3 cellular contexts compared by ENCODE assay signal in the genomic region with DNA sequence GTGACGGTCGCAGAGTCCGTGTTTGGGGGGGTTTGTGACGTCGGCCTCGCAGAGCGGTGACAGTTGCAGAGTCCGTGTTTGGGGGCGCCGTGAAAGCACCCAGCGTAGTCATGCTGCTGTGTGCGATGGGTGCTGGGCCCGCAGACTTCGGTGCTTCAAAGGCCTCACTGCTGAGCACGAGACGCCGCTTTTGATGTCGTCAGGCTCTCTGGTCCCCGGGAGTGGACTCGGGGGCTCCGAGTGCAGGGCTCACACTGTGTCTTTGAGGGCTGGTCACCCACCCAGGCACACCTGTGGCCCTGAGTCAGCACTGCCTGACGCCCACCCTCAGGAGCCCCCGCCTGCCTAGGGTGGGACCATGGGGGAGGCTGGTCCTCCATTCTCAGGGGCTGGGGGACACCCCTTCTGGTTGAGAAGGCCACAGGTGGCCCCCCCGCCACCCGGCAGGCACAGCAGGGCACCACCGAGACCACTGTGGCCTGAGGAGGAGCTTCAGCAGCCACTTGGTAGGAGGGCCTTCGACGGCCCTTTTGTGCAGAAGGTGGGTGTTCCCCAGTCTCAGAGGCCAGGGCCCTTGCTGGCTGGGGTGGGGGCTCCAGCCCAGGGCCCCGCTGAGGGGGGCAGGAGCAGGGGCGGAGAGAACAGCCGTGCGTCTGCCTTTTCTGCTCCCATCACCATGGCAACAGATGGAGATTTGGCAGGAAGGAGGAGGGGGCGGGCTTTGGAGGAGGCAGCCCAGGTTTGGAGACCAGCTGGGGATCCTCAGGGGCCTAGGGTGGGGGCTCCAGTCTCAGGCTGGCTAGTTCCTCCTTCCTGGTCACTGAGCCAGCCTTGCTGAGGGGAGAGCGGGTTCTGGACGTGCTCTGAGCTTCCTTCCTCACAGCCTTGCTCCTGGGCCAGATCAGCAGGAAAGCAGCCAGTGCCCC.
A peak's percentile ranks its signal among the peaks of the same experiment; 100 is the strongest.
TF ChIP-seq lines count a peak whose summit lies in the region.

No MANE protein-coding gene starts in this region.

TF ChIP-seq in SK-N-SH, 30 proteins besides CTCF, POLR2A, EP300 and RAD21:
- TF ChIP-seq GABPA (IDR thresholded peaks at IDR 0.05; ENCODE audit: low read depth): no peak
- TF ChIP-seq RFX5 (IDR thresholded peaks at IDR 0.05; ENCODE audit: low read length): peak; percentile 64; the same call in 1 of the 2 replicates
- no peak for TF ChIP-seq RXRA (IDR thresholded peaks at IDR 0.05; ENCODE audit: borderline replicate concordance, low read depth)
- TF ChIP-seq, protein P1, sequence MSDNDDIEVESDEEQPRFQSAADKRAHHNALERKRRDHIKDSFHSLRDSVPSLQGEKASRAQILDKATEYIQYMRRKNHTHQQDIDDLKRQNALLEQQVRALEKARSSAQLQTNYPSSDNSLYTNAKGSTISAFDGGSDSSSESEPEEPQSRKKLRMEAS (IDR thresholded peaks at IDR 0.05; ENCODE audit: low read depth): no peak

TF ChIP-seq in SK-N-SH treated with all-trans-retinoic acid at 6 μM for 48 hours, 23 proteins besides CTCF, POLR2A, EP300 and RAD21:
- no peak for TF ChIP-seq ZNF8 (CRISPR knock-in tag; IDR thresholded peaks at IDR 0.05)
- TF ChIP-seq ESRRG (CRISPR knock-in tag; IDR thresholded peaks at IDR 0.05): no peak
- TF ChIP-seq GLIS3 (CRISPR knock-in tag; IDR thresholded peaks at IDR 0.05): no peak
- no peak for TF ChIP-seq BACH2 (CRISPR knock-in tag; IDR thresholded peaks at IDR 0.05; ENCODE audit: borderline replicate concordance)
- no peak for TF ChIP-seq TCF4 (CRISPR knock-in tag; IDR thresholded peaks at IDR 0.05; ENCODE audit: borderline replicate concordance)
- TF ChIP-seq, protein P2, sequence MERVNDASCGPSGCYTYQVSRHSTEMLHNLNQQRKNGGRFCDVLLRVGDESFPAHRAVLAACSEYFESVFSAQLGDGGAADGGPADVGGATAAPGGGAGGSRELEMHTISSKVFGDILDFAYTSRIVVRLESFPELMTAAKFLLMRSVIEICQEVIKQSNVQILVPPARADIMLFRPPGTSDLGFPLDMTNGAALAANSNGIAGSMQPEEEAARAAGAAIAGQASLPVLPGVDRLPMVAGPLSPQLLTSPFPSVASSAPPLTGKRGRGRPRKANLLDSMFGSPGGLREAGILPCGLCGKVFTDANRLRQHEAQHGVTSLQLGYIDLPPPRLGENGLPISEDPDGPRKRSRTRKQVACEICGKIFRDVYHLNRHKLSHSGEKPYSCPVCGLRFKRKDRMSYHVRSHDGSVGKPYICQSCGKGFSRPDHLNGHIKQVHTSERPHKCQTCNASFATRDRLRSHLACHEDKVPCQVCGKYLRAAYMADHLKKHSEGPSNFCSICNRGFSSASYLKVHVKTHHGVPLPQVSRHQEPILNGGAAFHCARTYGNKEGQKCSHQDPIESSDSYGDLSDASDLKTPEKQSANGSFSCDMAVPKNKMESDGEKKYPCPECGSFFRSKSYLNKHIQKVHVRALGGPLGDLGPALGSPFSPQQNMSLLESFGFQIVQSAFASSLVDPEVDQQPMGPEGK (CRISPR knock-in tag; IDR thresholded peaks at IDR 0.05; ENCODE audit: borderline replicate concordance): no peak
- TF ChIP-seq, protein P3, sequence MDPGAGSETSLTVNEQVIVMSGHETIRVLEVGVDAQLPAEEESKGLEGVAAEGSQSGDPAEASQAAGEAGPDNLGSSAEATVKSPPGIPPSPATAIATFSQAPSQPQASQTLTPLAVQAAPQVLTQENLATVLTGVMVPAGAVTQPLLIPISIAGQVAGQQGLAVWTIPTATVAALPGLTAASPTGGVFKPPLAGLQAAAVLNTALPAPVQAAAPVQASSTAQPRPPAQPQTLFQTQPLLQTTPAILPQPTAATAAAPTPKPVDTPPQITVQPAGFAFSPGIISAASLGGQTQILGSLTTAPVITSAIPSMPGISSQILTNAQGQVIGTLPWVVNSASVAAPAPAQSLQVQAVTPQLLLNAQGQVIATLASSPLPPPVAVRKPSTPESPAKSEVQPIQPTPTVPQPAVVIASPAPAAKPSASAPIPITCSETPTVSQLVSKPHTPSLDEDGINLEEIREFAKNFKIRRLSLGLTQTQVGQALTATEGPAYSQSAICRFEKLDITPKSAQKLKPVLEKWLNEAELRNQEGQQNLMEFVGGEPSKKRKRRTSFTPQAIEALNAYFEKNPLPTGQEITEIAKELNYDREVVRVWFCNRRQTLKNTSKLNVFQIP (CRISPR knock-in tag; IDR thresholded peaks at IDR 0.05; ENCODE audit: borderline replicate concordance, low read depth): no peak
- TF ChIP-seq RARB (CRISPR knock-in tag; IDR thresholded peaks at IDR 0.05): no peak
- TF ChIP-seq ZNF565 (CRISPR knock-in tag; conservative IDR thresholded peaks at IDR 0.05; ENCODE audit: low read depth): no peak
- TF ChIP-seq ARNTL (CRISPR knock-in tag; IDR thresholded peaks at IDR 0.05; ENCODE audit: borderline replicate concordance, low read depth): no peak
- TF ChIP-seq TOX (CRISPR knock-in tag; IDR thresholded peaks at IDR 0.05; ENCODE audit: borderline replicate concordance): no peak
- no peak for TF ChIP-seq ZFP3 (CRISPR knock-in tag; IDR thresholded peaks at IDR 0.05)
- TF ChIP-seq, protein P4, sequence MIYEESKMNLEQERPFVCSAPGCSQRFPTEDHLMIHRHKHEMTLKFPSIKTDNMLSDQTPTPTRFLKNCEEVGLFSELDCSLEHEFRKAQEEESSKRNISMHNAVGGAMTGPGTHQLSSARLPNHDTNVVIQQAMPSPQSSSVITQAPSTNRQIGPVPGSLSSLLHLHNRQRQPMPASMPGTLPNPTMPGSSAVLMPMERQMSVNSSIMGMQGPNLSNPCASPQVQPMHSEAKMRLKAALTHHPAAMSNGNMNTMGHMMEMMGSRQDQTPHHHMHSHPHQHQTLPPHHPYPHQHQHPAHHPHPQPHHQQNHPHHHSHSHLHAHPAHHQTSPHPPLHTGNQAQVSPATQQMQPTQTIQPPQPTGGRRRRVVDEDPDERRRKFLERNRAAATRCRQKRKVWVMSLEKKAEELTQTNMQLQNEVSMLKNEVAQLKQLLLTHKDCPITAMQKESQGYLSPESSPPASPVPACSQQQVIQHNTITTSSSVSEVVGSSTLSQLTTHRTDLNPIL (CRISPR knock-in tag; IDR thresholded peaks at IDR 0.05; ENCODE audit: low read depth): no peak
- TF ChIP-seq ZNF70 (CRISPR knock-in tag; IDR thresholded peaks at IDR 0.05): no peak
- TF ChIP-seq, protein P5, sequence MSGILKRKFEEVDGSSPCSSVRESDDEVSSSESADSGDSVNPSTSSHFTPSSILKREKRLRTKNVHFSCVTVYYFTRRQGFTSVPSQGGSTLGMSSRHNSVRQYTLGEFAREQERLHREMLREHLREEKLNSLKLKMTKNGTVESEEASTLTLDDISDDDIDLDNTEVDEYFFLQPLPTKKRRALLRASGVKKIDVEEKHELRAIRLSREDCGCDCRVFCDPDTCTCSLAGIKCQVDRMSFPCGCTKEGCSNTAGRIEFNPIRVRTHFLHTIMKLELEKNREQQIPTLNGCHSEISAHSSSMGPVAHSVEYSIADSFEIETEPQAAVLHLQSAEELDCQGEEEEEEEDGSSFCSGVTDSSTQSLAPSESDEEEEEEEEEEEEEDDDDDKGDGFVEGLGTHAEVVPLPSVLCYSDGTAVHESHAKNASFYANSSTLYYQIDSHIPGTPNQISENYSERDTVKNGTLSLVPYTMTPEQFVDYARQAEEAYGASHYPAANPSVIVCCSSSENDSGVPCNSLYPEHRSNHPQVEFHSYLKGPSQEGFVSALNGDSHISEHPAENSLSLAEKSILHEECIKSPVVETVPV (CRISPR knock-in tag; IDR thresholded peaks at IDR 0.05): no peak

TF ChIP-seq in K562, 482 proteins besides CTCF, POLR2A, EP300 and RAD21:
- TF ChIP-seq ETV5 (CRISPR knock-in tag; IDR thresholded peaks at IDR 0.05; ENCODE audit: low read depth) (no peak), ZNF384 (IDR thresholded peaks at IDR 0.05; ENCODE audit: low read depth, low read length) (no peak), ILK (tag; IDR thresholded peaks at IDR 0.05; ENCODE audit: borderline replicate concordance, low read depth) (no peak), FOXK2 (conservative IDR thresholded peaks at IDR 0.05 in 1 of 2, IDR thresholded peaks at IDR 0.05 in 1 of 2; ENCODE audit: low read depth in 2 of 2) (no peak), ZNF583 (CRISPR knock-in tag; IDR thresholded peaks at IDR 0.05) (no peak), TSC22D4 (tag; IDR thresholded peaks at IDR 0.05) (no peak), HDGF (IDR thresholded peaks at IDR 0.05) (no peak), GATAD2A (IDR thresholded peaks at IDR 0.05) (no peak), RFX1 (IDR thresholded peaks at IDR 0.05) (peak; percentile 72), ZNF766 (CRISPR knock-in tag; conservative IDR thresholded peaks at IDR 0.05) (no peak), KDM5B (IDR thresholded peaks at IDR 0.05; ENCODE audit: insufficient replicate concordance, low read depth, low read length) (no peak), ELF1 (tag; IDR thresholded peaks at IDR 0.05) (no peak)
- TF ChIP-seq, protein P6, sequence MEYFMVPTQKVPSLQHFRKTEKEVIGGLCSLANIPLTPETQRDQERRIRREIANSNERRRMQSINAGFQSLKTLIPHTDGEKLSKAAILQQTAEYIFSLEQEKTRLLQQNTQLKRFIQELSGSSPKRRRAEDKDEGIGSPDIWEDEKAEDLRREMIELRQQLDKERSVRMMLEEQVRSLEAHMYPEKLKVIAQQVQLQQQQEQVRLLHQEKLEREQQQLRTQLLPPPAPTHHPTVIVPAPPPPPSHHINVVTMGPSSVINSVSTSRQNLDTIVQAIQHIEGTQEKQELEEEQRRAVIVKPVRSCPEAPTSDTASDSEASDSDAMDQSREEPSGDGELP (CRISPR knock-in tag; IDR thresholded peaks at IDR 0.05; ENCODE audit: borderline replicate concordance): peak; percentile 10; the same call in 1 of the 2 replicates
- TF ChIP-seq, protein P7, sequence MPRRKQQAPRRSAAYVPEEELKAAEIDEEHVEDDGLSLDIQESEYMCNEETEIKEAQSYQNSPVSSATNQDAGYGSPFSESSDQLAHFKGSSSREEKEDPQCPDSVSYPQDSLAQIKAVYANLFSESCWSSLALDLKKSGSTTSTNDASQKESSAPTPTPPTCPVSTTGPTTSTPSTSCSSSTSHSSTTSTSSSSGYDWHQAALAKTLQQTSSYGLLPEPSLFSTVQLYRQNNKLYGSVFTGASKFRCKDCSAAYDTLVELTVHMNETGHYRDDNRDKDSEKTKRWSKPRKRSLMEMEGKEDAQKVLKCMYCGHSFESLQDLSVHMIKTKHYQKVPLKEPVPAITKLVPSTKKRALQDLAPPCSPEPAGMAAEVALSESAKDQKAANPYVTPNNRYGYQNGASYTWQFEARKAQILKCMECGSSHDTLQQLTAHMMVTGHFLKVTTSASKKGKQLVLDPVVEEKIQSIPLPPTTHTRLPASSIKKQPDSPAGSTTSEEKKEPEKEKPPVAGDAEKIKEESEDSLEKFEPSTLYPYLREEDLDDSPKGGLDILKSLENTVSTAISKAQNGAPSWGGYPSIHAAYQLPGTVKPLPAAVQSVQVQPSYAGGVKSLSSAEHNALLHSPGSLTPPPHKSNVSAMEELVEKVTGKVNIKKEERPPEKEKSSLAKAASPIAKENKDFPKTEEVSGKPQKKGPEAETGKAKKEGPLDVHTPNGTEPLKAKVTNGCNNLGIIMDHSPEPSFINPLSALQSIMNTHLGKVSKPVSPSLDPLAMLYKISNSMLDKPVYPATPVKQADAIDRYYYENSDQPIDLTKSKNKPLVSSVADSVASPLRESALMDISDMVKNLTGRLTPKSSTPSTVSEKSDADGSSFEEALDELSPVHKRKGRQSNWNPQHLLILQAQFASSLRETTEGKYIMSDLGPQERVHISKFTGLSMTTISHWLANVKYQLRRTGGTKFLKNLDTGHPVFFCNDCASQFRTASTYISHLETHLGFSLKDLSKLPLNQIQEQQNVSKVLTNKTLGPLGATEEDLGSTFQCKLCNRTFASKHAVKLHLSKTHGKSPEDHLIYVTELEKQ (CRISPR knock-in tag; IDR thresholded peaks at IDR 0.05): no peak
- TF ChIP-seq, protein P8, sequence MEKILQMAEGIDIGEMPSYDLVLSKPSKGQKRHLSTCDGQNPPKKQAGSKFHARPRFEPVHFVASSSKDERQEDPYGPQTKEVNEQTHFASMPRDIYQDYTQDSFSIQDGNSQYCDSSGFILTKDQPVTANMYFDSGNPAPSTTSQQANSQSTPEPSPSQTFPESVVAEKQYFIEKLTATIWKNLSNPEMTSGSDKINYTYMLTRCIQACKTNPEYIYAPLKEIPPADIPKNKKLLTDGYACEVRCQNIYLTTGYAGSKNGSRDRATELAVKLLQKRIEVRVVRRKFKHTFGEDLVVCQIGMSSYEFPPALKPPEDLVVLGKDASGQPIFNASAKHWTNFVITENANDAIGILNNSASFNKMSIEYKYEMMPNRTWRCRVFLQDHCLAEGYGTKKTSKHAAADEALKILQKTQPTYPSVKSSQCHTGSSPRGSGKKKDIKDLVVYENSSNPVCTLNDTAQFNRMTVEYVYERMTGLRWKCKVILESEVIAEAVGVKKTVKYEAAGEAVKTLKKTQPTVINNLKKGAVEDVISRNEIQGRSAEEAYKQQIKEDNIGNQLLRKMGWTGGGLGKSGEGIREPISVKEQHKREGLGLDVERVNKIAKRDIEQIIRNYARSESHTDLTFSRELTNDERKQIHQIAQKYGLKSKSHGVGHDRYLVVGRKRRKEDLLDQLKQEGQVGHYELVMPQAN (IDR thresholded peaks at IDR 0.05; ENCODE audit: borderline replicate concordance): no peak
- TF ChIP-seq, protein P9, sequence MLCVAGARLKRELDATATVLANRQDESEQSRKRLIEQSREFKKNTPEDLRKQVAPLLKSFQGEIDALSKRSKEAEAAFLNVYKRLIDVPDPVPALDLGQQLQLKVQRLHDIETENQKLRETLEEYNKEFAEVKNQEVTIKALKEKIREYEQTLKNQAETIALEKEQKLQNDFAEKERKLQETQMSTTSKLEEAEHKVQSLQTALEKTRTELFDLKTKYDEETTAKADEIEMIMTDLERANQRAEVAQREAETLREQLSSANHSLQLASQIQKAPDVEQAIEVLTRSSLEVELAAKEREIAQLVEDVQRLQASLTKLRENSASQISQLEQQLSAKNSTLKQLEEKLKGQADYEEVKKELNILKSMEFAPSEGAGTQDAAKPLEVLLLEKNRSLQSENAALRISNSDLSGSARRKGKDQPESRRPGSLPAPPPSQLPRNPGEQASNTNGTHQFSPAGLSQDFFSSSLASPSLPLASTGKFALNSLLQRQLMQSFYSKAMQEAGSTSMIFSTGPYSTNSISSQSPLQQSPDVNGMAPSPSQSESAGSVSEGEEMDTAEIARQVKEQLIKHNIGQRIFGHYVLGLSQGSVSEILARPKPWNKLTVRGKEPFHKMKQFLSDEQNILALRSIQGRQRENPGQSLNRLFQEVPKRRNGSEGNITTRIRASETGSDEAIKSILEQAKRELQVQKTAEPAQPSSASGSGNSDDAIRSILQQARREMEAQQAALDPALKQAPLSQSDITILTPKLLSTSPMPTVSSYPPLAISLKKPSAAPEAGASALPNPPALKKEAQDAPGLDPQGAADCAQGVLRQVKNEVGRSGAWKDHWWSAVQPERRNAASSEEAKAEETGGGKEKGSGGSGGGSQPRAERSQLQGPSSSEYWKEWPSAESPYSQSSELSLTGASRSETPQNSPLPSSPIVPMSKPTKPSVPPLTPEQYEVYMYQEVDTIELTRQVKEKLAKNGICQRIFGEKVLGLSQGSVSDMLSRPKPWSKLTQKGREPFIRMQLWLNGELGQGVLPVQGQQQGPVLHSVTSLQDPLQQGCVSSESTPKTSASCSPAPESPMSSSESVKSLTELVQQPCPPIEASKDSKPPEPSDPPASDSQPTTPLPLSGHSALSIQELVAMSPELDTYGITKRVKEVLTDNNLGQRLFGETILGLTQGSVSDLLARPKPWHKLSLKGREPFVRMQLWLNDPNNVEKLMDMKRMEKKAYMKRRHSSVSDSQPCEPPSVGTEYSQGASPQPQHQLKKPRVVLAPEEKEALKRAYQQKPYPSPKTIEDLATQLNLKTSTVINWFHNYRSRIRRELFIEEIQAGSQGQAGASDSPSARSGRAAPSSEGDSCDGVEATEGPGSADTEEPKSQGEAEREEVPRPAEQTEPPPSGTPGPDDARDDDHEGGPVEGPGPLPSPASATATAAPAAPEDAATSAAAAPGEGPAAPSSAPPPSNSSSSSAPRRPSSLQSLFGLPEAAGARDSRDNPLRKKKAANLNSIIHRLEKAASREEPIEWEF (CRISPR knock-in tag; IDR thresholded peaks at IDR 0.05): no peak
